In genomic region chr6:18122128-18123093, GRCh38 we compare ENCODE assay signal across 1 cellular context.
TF ChIP-seq lines count a peak whose summit lies in the region.

TSS of gene NHLRC1 (minus strand) at chr6:18122677. CDS start at chr6:18122606, 71 bp downstream.

TF ChIP-seq in H1, 55 proteins besides CTCF, POLR2A, EP300 and RAD21:
- TF ChIP-seq KDM5A (IDR thresholded peaks at IDR 0.05; ENCODE audit: low read length) (no peak), ASH2L (IDR thresholded peaks at IDR 0.05; ENCODE audit: low read length) (peak; percentile 75), POLR2AphosphoS5 (IDR thresholded peaks at IDR 0.05; ENCODE audit: low read depth, low read length) (peak; percentile 55; the same call in 1 of the 2 replicates), SIN3A (conservative IDR thresholded peaks at IDR 0.05 in 1 of 2, IDR thresholded peaks at IDR 0.05 in 1 of 2; ENCODE audit: low read depth in 1 of 2, low read length in 2 of 2) (no peak), NRF1 (IDR thresholded peaks at IDR 0.05; ENCODE audit: low read depth, low read length) (no peak), E2F6 (IDR thresholded peaks at IDR 0.05) (peak; percentile 98), USF2 (IDR thresholded peaks at IDR 0.05; ENCODE audit: low read length) (peak; percentile 68; the same call in 1 of the 2 replicates), EGR1 (IDR thresholded peaks at IDR 0.05; ENCODE audit: borderline replicate concordance, low read depth, low read length) (no peak), CTBP2 (IDR thresholded peaks at IDR 0.05; ENCODE audit: borderline replicate concordance, insufficient read depth, insufficient read length, low read length) (no peak), RFX5 (IDR thresholded peaks at IDR 0.05; ENCODE audit: borderline replicate concordance, low read depth, low read length) (no peak), CBX8 (IDR thresholded peaks at IDR 0.05; ENCODE audit: borderline replicate concordance, low read depth, low read length) (no peak), KDM1A (IDR thresholded peaks at IDR 0.05; ENCODE audit: borderline replicate concordance, low read length) (peak; percentile 81; the same call in 1 of the 2 replicates), SRF (IDR thresholded peaks at IDR 0.05; ENCODE audit: low read depth, low read length) (no peak), YY1 (IDR thresholded peaks at IDR 0.05; ENCODE audit: low read depth, low read length) (peak; percentile 79; the same call in 1 of the 2 replicates), RBBP5 (IDR thresholded peaks at IDR 0.05; ENCODE audit: borderline replicate concordance, low read depth, low read length) (peak; percentile 95), BACH1 (IDR thresholded peaks at IDR 0.05; ENCODE audit: low read length) (peak; percentile 49; the same call in 1 of the 2 replicates), RNF2 (IDR thresholded peaks at IDR 0.05; ENCODE audit: borderline replicate concordance, low read depth, low read length, missing control alignments, poor library complexity, severe bottlenecking) (peak; percentile 54), SP1 (IDR thresholded peaks at IDR 0.05; ENCODE audit: low read depth, low read length) (no peak), GABPA (IDR thresholded peaks at IDR 0.05; ENCODE audit: borderline replicate concordance, insufficient read depth, low read length) (no peak), TBP (IDR thresholded peaks at IDR 0.05; ENCODE audit: low read depth, low read length) (no peak), BCL11A (IDR thresholded peaks at IDR 0.05; ENCODE audit: low read depth in 2 of 2, low read length in 2 of 2) (no peak), CHD7 (IDR thresholded peaks at IDR 0.05; ENCODE audit: insufficient replicate concordance, low read length) (no peak), CHD2 (IDR thresholded peaks at IDR 0.05; ENCODE audit: low read length) (no peak), MAFK (IDR thresholded peaks at IDR 0.05; ENCODE audit: low read depth, low read length) (no peak), CHD1 (IDR thresholded peaks at IDR 0.05; ENCODE audit: low read depth, low read length) (no peak), JUN (IDR thresholded peaks at IDR 0.05; ENCODE audit: low read depth, low read length) (no peak), EZH2 (IDR thresholded peaks at IDR 0.05; ENCODE audit: low read depth, low read length, severe bottlenecking) (no peak), ATF2 (IDR thresholded peaks at IDR 0.05; ENCODE audit: low read length) (no peak), RXRA (IDR thresholded peaks at IDR 0.05; ENCODE audit: insufficient read depth, low read depth, low read length) (no peak), MAX (IDR thresholded peaks at IDR 0.05) (peak; percentile 99), TAF1 (IDR thresholded peaks at IDR 0.05; ENCODE audit: low read depth, low read length) (no peak; the same call in 1 of the 2 replicates), BRCA1 (IDR thresholded peaks at IDR 0.05; ENCODE audit: low read depth, low read length) (no peak), SP4 (IDR thresholded peaks at IDR 0.05; ENCODE audit: low read length) (no peak), KDM4A (IDR thresholded peaks at IDR 0.05; ENCODE audit: low read depth, low read length, severe bottlenecking) (peak; percentile 99), SUZ12 (IDR thresholded peaks at IDR 0.05; ENCODE audit: low read length) (no peak), SIX5 (IDR thresholded peaks at IDR 0.05; ENCODE audit: low read depth, low read length) (no peak), SP2 (IDR thresholded peaks at IDR 0.05; ENCODE audit: low read length) (no peak), CBX5 (IDR thresholded peaks at IDR 0.05; ENCODE audit: low read depth, low read length) (no peak), FOSL1 (IDR thresholded peaks at IDR 0.05; ENCODE audit: insufficient read depth, low read depth, low read length) (no peak), TAF7 (optimal IDR thresholded peaks at IDR 0.05; ENCODE audit: borderline replicate concordance, low read depth, low read length) (no peak), POU5F1 (IDR thresholded peaks at IDR 0.05; ENCODE audit: low read depth, low read length) (no peak), NANOG (IDR thresholded peaks at IDR 0.05; ENCODE audit: insufficient read depth, low read depth, low read length, poor library complexity, severe bottlenecking) (no peak), HDAC2 (IDR thresholded peaks at IDR 0.05; ENCODE audit: borderline replicate concordance in 1 of 2, low read depth in 2 of 2, low read length in 2 of 2) (peak in 1 of 2 experiments; percentile 62; a peak in 1 of 4 replicates), SIRT6 (IDR thresholded peaks at IDR 0.05; ENCODE audit: low read length) (no peak), TEAD4 (IDR thresholded peaks at IDR 0.05; ENCODE audit: low read depth, low read length) (peak; percentile 60; the same call in 1 of the 2 replicates), HDAC6 (IDR thresholded peaks at IDR 0.05; ENCODE audit: low read depth, low read length) (no peak), GTF2F1 (IDR thresholded peaks at IDR 0.05; ENCODE audit: borderline replicate concordance, low read depth, low read length) (no peak), ATF3 (IDR thresholded peaks at IDR 0.05; ENCODE audit: insufficient read depth, low read depth, low read length) (peak; percentile 39; the same call in 1 of the 2 replicates), PHF8 (conservative IDR thresholded peaks at IDR 0.05; ENCODE audit: low read depth, low read length) (no peak; the same call in 1 of the 2 replicates), CREB1 (IDR thresholded peaks at IDR 0.05) (peak; percentile 91)
